Comparison of ENCODE assay signal across 30 cellular contexts in the genomic region with DNA sequence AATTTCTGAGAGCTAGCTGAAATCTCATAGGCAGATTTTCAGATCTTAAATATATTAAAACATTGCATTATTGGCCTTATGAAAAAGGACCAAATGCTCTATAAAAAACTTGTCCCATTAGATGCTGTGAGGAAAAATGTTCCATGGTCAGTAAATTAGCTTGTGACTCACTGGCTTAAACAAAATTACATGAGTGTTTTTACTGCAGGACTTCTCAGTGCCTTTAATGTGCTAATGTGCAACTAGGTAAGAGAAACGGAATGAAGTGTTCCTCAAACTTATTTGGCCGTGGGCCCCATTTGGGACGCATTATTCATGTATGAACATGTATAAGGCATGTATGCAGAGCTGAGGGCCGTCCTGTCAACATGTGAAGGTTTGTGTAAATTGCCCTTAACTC. TPM values are rescaled to one million over a fixed set of nuclear protein-coding genes. Genes with fewer than 3 reads are reported as not detected.
DNase-seq lines count a peak whose midpoint lies in the region; ATAC-seq, FAIRE-seq and TF ChIP-seq lines count a peak whose summit lies in the region.
"Had no signal": no experiment of that assay in that cellular context is flagged by ENCODE, and none has a peak within 500 bp of the region (broad histone marks: within the 10 kb centered on the region; RNA-seq: fewer than 3 reads in every experiment).

No MANE protein-coding gene starts in this region.

- no peak for TF ChIP-seq EP300 in K562 (IDR thresholded peaks at IDR 0.05; ENCODE audit: low read length)

- no peaks in the 10 kb centered on the region for H3F3A ChIP-seq in MM.1S (ENCODE audit: insufficient read depth, low read length)

- H2AFZ ChIP-seq in MM.1S (ENCODE audit: low read length): no peak overlapping the region
- no peak overlapping the region for H2AFZ ChIP-seq in K562 (ENCODE audit: low read depth, low read length)
- no peak overlapping the region for H2AFZ ChIP-seq in hepatocyte

- H3K79me2 ChIP-seq in MM.1S (ENCODE audit: low read length) (no peaks in the 10 kb centered on the region), K562 (ENCODE audit: control insufficient read depth, insufficient read depth, low read length) (no peaks in the 10 kb centered on the region), hepatocyte (no peaks in the 10 kb centered on the region)

- H3K4me1 ChIP-seq in MM.1S (ENCODE audit: low read length) (peaks cover 9% of the 10 kb centered on the region; the same call in 1 of the 2 replicates), K562 (replicated peaks in 1 of 2; ENCODE audit: control insufficient read depth in 2 of 2, insufficient read depth in 2 of 2, low read length in 2 of 2) (no peaks in the 10 kb centered on the region), hepatocyte (ENCODE audit: insufficient read depth) (no peaks in the 10 kb centered on the region)
- H3K4me1 ChIP-seq: BE2C, BLaER1 had no signal

- DNase-seq in MM.1S (no peak), K562 (ENCODE audit: extremely low read depth in 1 of 4, low spot score in 3 of 4) (no peak), medulla oblongata (ENCODE audit: extremely low spot score) (no peak), hepatocyte (ENCODE audit: low spot score) (no peak)
- DNase-seq: 8988T; ACHN; BE2C; C1 segment of cervical spinal cord; CD4-positive, alpha-beta memory T cell; CD4-positive, CD25-positive, alpha-beta regulatory T cell; CD8-positive, alpha-beta memory T cell; COR-L47; DMS 273 treated with DMSO at 0.1 percent for 48 hours; DMS153; DMS53; DMS79; DND-41; EL; GDM1 had no signal

- 0% methylated on average over 4 of the region's 4 CpGs for WGBS in K562 (ENCODE audit: insufficient coverage, low coverage, missing lambda C conversion rate)
- WGBS in hepatocyte (ENCODE audit: low lambda C conversion rate, missing lambda C conversion rate): 96% methylated on average over 4 of the region's 4 CpGs

- H3K9me2 ChIP-seq in MM.1S (replicated peaks; ENCODE audit: insufficient read depth, low read length) (no peaks in the 10 kb centered on the region), hepatocyte (replicated peaks; ENCODE audit: insufficient read depth) (no peaks in the 10 kb centered on the region)

- TF ChIP-seq RAD21 in K562 (CRISPR knock-in tag; conservative IDR thresholded peaks at IDR 0.05 in 1 of 2, IDR thresholded peaks at IDR 0.05 in 1 of 2): no peak

- ATAC-seq in K562 (no peak), esophagus mucosa (no peak)
- ATAC-seq: GM12878 had no signal

- no peaks in the 10 kb centered on the region for H3K36me3 ChIP-seq in MM.1S (replicated peaks; ENCODE audit: insufficient read depth, low read length)
- H3K36me3 ChIP-seq in K562 (ENCODE audit: control insufficient read depth, insufficient read depth, low read length): no peaks in the 10 kb centered on the region
- no peaks in the 10 kb centered on the region for H3K36me3 ChIP-seq in hepatocyte (replicated peaks; ENCODE audit: insufficient read depth, low read depth)
- H3K36me3 ChIP-seq: BE2C, BLaER1 had no signal

- H4K20me1 ChIP-seq in MM.1S (ENCODE audit: insufficient read depth, low read length) (no peaks in the 10 kb centered on the region), K562 (replicated peaks; ENCODE audit: control insufficient read depth, insufficient read depth, low read length) (no peaks in the 10 kb centered on the region), hepatocyte (ENCODE audit: insufficient read depth, poor library complexity, severe bottlenecking) (no peaks in the 10 kb centered on the region)
- H4K20me1 ChIP-seq: BLaER1 had no signal

- H3K27ac ChIP-seq in MM.1S (ENCODE audit: low read length) (no peak overlapping the region), K562 (ENCODE audit: extremely low read depth, low read depth, low read length) (no peak overlapping the region), hepatocyte (no peak overlapping the region)
- H3K27ac ChIP-seq: BLaER1 had no signal

- H3K4me3 ChIP-seq in MM.1S (ENCODE audit: low read length): no peak overlapping the region
- H3K4me3 ChIP-seq in K562: no peak overlapping the region
- no peak overlapping the region for H3K4me3 ChIP-seq in hepatocyte
- H3K4me3 ChIP-seq: BLaER1, GM12878 had no signal

- H3K9me1 ChIP-seq in K562 (ENCODE audit: control insufficient read depth, insufficient read depth, low read length): no peaks in the 10 kb centered on the region

- CTCF ChIA-PET in K562 (lab: Yijun Ruan, JAX; ENCODE audit: low intra/inter-chr PET ratio): no interaction called here

- POLR2A ChIA-PET in K562 (lab: Yijun Ruan, JAX): interaction anchor here (0.8 to 1.2 kb wide), 2 partner anchors 11 to 12 kb away, joined by 3 read pairs; no protein-coding TSS in a partner anchor

- BruUV-seq in K562 (replicated peaks; lab: Mats Ljungman, UMichigan): no TSS peak

- H3K27me3 ChIP-seq in MM.1S (replicated peaks; ENCODE audit: insufficient read depth, low read length) (no peaks in the 10 kb centered on the region), K562 (ENCODE audit: control insufficient read depth in 2 of 2, insufficient read depth in 2 of 2, low read length in 2 of 2) (peaks cover 4 to 8% of the 10 kb centered on the region in 2 experiments), hepatocyte (no peaks in the 10 kb centered on the region)
- H3K27me3 ChIP-seq: BE2C, BLaER1 had no signal

- no peak for FAIRE-seq in K562 (lab: Jason Lieb, UNC)
- FAIRE-seq: A204.1, GM12878, GM12892, GM18507 had no signal

- H3K4me2 ChIP-seq in MM.1S (ENCODE audit: low read depth, low read length): peak overlapping the region; percentile 42; the same call in 1 of the 2 replicates
- H3K4me2 ChIP-seq in K562 (ENCODE audit: insufficient read depth, low read length): no peak overlapping the region
- no peak overlapping the region for H3K4me2 ChIP-seq in hepatocyte
- H3K4me2 ChIP-seq: BLaER1 had no signal

- TF ChIP-seq POLR2A in K562 (conservative IDR thresholded peaks at IDR 0.05): no peak

- H3K9ac ChIP-seq in MM.1S (ENCODE audit: low read length) (no peak overlapping the region), K562 (ENCODE audit: insufficient read depth in 1 of 2, low read depth in 2 of 2, low read length in 2 of 2) (no peak overlapping the region)
- H3K9ac ChIP-seq: BLaER1 had no signal

- TF ChIP-seq CTCF in MM.1S (IDR thresholded peaks at IDR 0.05; ENCODE audit: low read length) (no peak), K562 (IDR thresholded peaks at IDR 0.05 in 2 of 3, conservative IDR thresholded peaks at IDR 0.05 in 1 of 3; ENCODE audit: insufficient read depth in 2 of 3, low read depth in 1 of 3, low read length in 3 of 3) (no peak), hepatocyte (IDR thresholded peaks at IDR 0.05; ENCODE audit: poor library complexity) (no peak)

- H3K9me3 ChIP-seq in MM.1S (replicated peaks; ENCODE audit: insufficient read depth, low read length) (no peaks in the 10 kb centered on the region), K562 (replicated peaks; ENCODE audit: control insufficient read depth, insufficient read depth, low read depth, low read length) (no peaks in the 10 kb centered on the region), hepatocyte (ENCODE audit: low read depth) (no peaks in the 10 kb centered on the region)
- H3K9me3 ChIP-seq: BE2C, BLaER1 had no signal

- in situ Hi-C loops in K562 (cut with MboI): no loop called here

- intact Hi-C loops in K562 (cut with micrococcal nuclease): no loop called here

TF ChIP-seq in K562, 482 proteins besides CTCF, POLR2A, EP300 and RAD21 (continues in another document):
- TF ChIP-seq, protein P1, sequence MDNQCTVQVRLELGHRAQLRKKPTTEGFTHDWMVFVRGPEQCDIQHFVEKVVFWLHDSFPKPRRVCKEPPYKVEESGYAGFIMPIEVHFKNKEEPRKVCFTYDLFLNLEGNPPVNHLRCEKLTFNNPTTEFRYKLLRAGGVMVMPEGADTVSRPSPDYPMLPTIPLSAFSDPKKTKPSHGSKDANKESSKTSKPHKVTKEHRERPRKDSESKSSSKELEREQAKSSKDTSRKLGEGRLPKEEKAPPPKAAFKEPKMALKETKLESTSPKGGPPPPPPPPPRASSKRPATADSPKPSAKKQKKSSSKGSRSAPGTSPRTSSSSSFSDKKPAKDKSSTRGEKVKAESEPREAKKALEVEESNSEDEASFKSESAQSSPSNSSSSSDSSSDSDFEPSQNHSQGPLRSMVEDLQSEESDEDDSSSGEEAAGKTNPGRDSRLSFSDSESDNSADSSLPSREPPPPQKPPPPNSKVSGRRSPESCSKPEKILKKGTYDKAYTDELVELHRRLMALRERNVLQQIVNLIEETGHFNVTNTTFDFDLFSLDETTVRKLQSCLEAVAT (IDR thresholded peaks at IDR 0.05): no peak
- TF ChIP-seq CBX2 (IDR thresholded peaks at IDR 0.05; ENCODE audit: insufficient read depth, low read length, poor library complexity, severe bottlenecking) (no peak), NR4A1 (CRISPR knock-in tag; IDR thresholded peaks at IDR 0.05) (no peak), NR4A1 (tag; IDR thresholded peaks at IDR 0.05) (no peak), RBM25 (IDR thresholded peaks at IDR 0.05; ENCODE audit: low read depth, low read length, severe bottlenecking) (peak; percentile 67), KLF16 (IDR thresholded peaks at IDR 0.05) (no peak)

RNA-seq across cellular contexts. Expression of gene MYRFL, which starts 41.7 kb away (rescaled TPM):
- not detected in 2 replicates for total RNA-seq in K562 (2011; cell fraction: chromatin; rRNA removed; ENCODE audit: low replicate concordance)
- total RNA-seq in K562 (2011; cell fraction: nucleolus; rRNA removed): not detected in 2 replicates
- not detected in 2 replicates for total RNA-seq in K562 (2011; cell fraction: nucleoplasm; rRNA removed)
- total RNA-seq in K562 (2014; rRNA removed) (not detected in 2 replicates), K562 (2014; rRNA removed; fragmentation: Illumina TruSeq; extraction: Trizol) (not detected in 2 replicates), K562 (2015; rRNA removed; fragmentation: Illumina TruSeq; extraction: Trizol) (not detected in 2 replicates), K562 (2021) (not detected in 2 replicates), esophagus mucosa (not detected), hepatocyte (2.3 and 4.2 TPM in 2 replicates)
- polyA plus RNA-seq in K562 (2011; rRNA removed) (not detected in 2 replicates), K562 (2014; fragmentation: Illumina TruSeq; extraction: Trizol) (not detected in 2 replicates), K562 (2014; fragmentation: Nextera tagmentation; extraction: Ambion mirVana) (not detected), K562 (2014; rRNA removed) (not detected in 2 replicates), hepatocyte (2.3 and 2.7 TPM in 2 replicates)
- polyA plus RNA-seq in K562 (2011; cell fraction: cytosol; rRNA removed): not detected in 2 replicates
- polyA plus RNA-seq in K562 (2011; cell fraction: nucleus; rRNA removed): not detected in 2 replicates
- polyA plus RNA-seq in K562 (2012): not detected in 2 replicates
- polyA minus RNA-seq in K562 (2011; rRNA and poly(A)+ RNA removed): not detected in 2 replicates
- polyA minus RNA-seq in K562 (2011; cell fraction: cytosol; rRNA and poly(A)+ RNA removed): not detected in 2 replicates
- not detected in 2 replicates for polyA minus RNA-seq in K562 (2011; cell fraction: nucleus; rRNA and poly(A)+ RNA removed)
- total RNA-seq: A673; CD4-positive, alpha-beta memory T cell; CD4-positive, CD25-positive, alpha-beta regulatory T cell; CD8-positive, alpha-beta memory T cell; Daoy; G401 had no signal
- polyA plus RNA-seq: AG04450; CD14-positive monocyte; CD4-positive, alpha-beta memory T cell; CD4-positive, CD25-positive, alpha-beta regulatory T cell; CD8-positive, alpha-beta memory T cell had no signal
